In genomic region chr9:32705059-32705458, GRCh38 we compare ENCODE assay signal across 18 cellular contexts.
DNase-seq lines count a peak whose midpoint lies in the region; ATAC-seq and TF ChIP-seq lines count a peak whose summit lies in the region.
"Had no signal": no experiment of that assay in that cellular context is flagged by ENCODE, and none has a peak within 500 bp of the region (broad histone marks: within the 10 kb centered on the region; RNA-seq: fewer than 3 reads in every experiment).

No MANE protein-coding gene starts in this region.

- H3K4me1 Mint-ChIP-seq in chondrocyte (ENCODE audit: low read depth) = peaks cover 11% of the 10 kb centered on the region

- peak; percentile 37 for DNase-seq in ELR (ENCODE audit: low read depth)
- peak; percentile 61 for DNase-seq in PC-3
- DNase-seq in chondrocyte (ENCODE audit: low spot score) = no peak
- DNase-seq in trophoblast cell = peak; percentile 71 to 77
- no peak for DNase-seq in thyroid gland
- no peak for DNase-seq in left cardiac atrium
- no peak for DNase-seq in retina
- DNase-seq in mucosa of descending colon = no peak
- DNase-seq: AML-193, body of pancreas, NCI-H1105, NCI-H2171 treated with DMSO at 0.1 percent for 48 hours, NCI-H748 treated with DMSO at 0.1 percent for 48 hours had no signal

- CTCF ChIA-PET in PC-3 (lab: Charles Lee) = interaction anchor here (0.5 kb wide), 1 partner anchor 263 kb away, joined by 3 read pairs; no protein-coding TSS in a partner anchor

- no peak overlapping the region for H3K14ac ChIP-seq in trophoblast cell (ENCODE audit: low read length)

- H3K27me3 Mint-ChIP-seq in chondrocyte (ENCODE audit: low read depth) = peaks cover 12% of the 10 kb centered on the region

- no peaks in the 10 kb centered on the region for H3K27me3 ChIP-seq in PC-3 (ENCODE audit: low read length)
- no peaks in the 10 kb centered on the region for H3K27me3 ChIP-seq in trophoblast cell (ENCODE audit: insufficient read depth, low read length)
- H3K27me3 ChIP-seq in thyroid gland = no peaks in the 10 kb centered on the region
- H3K27me3 ChIP-seq: body of pancreas had no signal

- no peaks in the 10 kb centered on the region for H4K20me1 ChIP-seq in PC-3 (ENCODE audit: low read length)

- H3K4me3 Mint-ChIP-seq in chondrocyte (ENCODE audit: unreplicated experiment) = no peak overlapping the region
- H3K4me3 Mint-ChIP-seq: dendritic cell treated with granulocyte-macrophage colony-stimulating factor and Interleukin-4, amounts not matched to agents 40 ng/mL and 50 ng/mL, for 4 days had no signal

- H2AFZ ChIP-seq in PC-3 (ENCODE audit: low read length) (no peak overlapping the region), trophoblast cell (ENCODE audit: insufficient read depth, low read length, poor library complexity) (no peak overlapping the region)

- intact Hi-C loops in PC-3 (cut with micrococcal nuclease) = no loop called here
- intact Hi-C loops in thyroid gland (cut with DNase I) = no loop called here
- intact Hi-C loops in left cardiac atrium (cut with DNase I) = loop anchor here in 1 of 2 donors (10.0 kb wide), 1 partner anchor 60 kb away; no protein-coding TSS in a partner anchor
- intact Hi-C loops in mucosa of descending colon (cut with DNase I, micrococcal nuclease) = no loop called here

- H3K36me3 Mint-ChIP-seq in chondrocyte (ENCODE audit: low read depth) = no peaks in the 10 kb centered on the region

- no peak for TF ChIP-seq POLR2A in thyroid gland (IDR thresholded peaks at IDR 0.05)

- POLR2A ChIA-PET in PC-3 (lab: Charles Lee; ENCODE audit: unreplicated experiment) = no interaction called here

- H3K4me1 ChIP-seq in PC-3 (ENCODE audit: insufficient read depth, low read length) = peaks cover 45% of the 10 kb centered on the region
- no peaks in the 10 kb centered on the region for H3K4me1 ChIP-seq in trophoblast cell (ENCODE audit: control insufficient read depth in 1 of 2, insufficient read depth in 2 of 2, low read length in 2 of 2)
- no peaks in the 10 kb centered on the region for H3K4me1 ChIP-seq in thyroid gland
- H3K4me1 ChIP-seq in mucosa of descending colon (ENCODE audit: low read depth) = no peaks in the 10 kb centered on the region
- H3K4me1 ChIP-seq: body of pancreas, HAP-1 had no signal

- no peak overlapping the region for H4K91ac ChIP-seq in trophoblast cell (ENCODE audit: low read depth, low read length)

- TF ChIP-seq CTCF in PC-3 (conservative IDR thresholded peaks at IDR 0.05; ENCODE audit: low read depth, low read length) (no peak), chondrocyte (IDR thresholded peaks at IDR 0.05) (no peak), thyroid gland (IDR thresholded peaks at IDR 0.05) (no peak), mucosa of descending colon (IDR thresholded peaks at IDR 0.05) (no peak)

- no peak overlapping the region for H2BK5ac ChIP-seq in trophoblast cell (ENCODE audit: low read depth, low read length, poor library complexity)

- H3K36me3 ChIP-seq in PC-3 (ENCODE audit: low read depth, low read length) (no peaks in the 10 kb centered on the region), trophoblast cell (ENCODE audit: control insufficient read depth in 1 of 2, insufficient read depth in 2 of 2, low read length in 2 of 2) (no peaks in the 10 kb centered on the region), thyroid gland (no peaks in the 10 kb centered on the region), mucosa of descending colon (ENCODE audit: low read depth) (no peaks in the 10 kb centered on the region)
- H3K36me3 ChIP-seq: HAP-1 had no signal

- H3F3A ChIP-seq in PC-3 (ENCODE audit: low read length, unreplicated experiment) = no peaks in the 10 kb centered on the region

- no peak overlapping the region for H4K12ac ChIP-seq in trophoblast cell (ENCODE audit: low read depth, low read length)

- H4K8ac ChIP-seq in trophoblast cell (ENCODE audit: low read depth, low read length) = no peak overlapping the region

- no CpG with 5 or more reads among the region's 5 CpGs for WGBS in trophoblast cell (ENCODE audit: extremely low coverage, insufficient coverage, insufficient read length)
- WGBS in thyroid gland, 2 donors = 82% methylated on average over 5 of the region's 5 CpGs

- ATAC-seq in PC-3 (no peak), left cardiac atrium (no peak), mucosa of descending colon (no peak)
- ATAC-seq: activated naive CD4-positive, alpha-beta T cell treated with anti-CD3 and anti-CD28 coated beads, Interleukin-2, amount 50 U/mL, for 72 hours; body of pancreas; K562; Panc1 had no signal

- peak overlapping the region; percentile 1 for H3K27ac Mint-ChIP-seq in chondrocyte (ENCODE audit: unreplicated experiment)
- H3K27ac Mint-ChIP-seq: activated naive CD4-positive, alpha-beta T cell treated with anti-CD3 and anti-CD28 coated beads, Interleukin-2, amount 50 U/mL, for 72 hours; dendritic cell treated with granulocyte-macrophage colony-stimulating factor and Interleukin-4, amounts not matched to agents 40 ng/mL and 50 ng/mL, for 4 days had no signal

- no peaks in the 10 kb centered on the region for H3K9me3 ChIP-seq in PC-3 (ENCODE audit: low read length)
- no peaks in the 10 kb centered on the region for H3K9me3 ChIP-seq in trophoblast cell (ENCODE audit: insufficient read depth, low read depth, low read length)
- H3K9me3 ChIP-seq in thyroid gland = no peaks in the 10 kb centered on the region
- no peaks in the 10 kb centered on the region for H3K9me3 ChIP-seq in mucosa of descending colon
- H3K9me3 ChIP-seq: body of pancreas, HAP-1 had no signal

- no peak overlapping the region for H2AK5ac ChIP-seq in trophoblast cell (ENCODE audit: low read length)

- H3K9me3 Mint-ChIP-seq in chondrocyte (ENCODE audit: low read depth) = peaks cover under 1% of the 10 kb centered on the region
- H3K9me3 Mint-ChIP-seq: dendritic cell treated with granulocyte-macrophage colony-stimulating factor and Interleukin-4, amounts not matched to agents 40 ng/mL and 50 ng/mL, for 4 days had no signal

- H3K79me1 ChIP-seq in trophoblast cell (ENCODE audit: low read length) = no peaks in the 10 kb centered on the region

- H3K18ac ChIP-seq in trophoblast cell (ENCODE audit: low read length) = no peak overlapping the region

- peak overlapping the region; percentile 73 for H3K27ac ChIP-seq in PC-3 (ENCODE audit: low read length)
- H3K27ac ChIP-seq in trophoblast cell (ENCODE audit: low read depth, low read length) = no peak overlapping the region
- no peak overlapping the region for H3K27ac ChIP-seq in thyroid gland
- H3K27ac ChIP-seq: body of pancreas had no signal

- H3K4me3 ChIP-seq in PC-3 (ENCODE audit: low read length) (no peak overlapping the region), trophoblast cell (ENCODE audit: low read depth, low read length) (no peak overlapping the region), thyroid gland (replicated peaks in 1 of 3) (no peak overlapping the region), mucosa of descending colon (no peak overlapping the region)
- H3K4me3 ChIP-seq: body of pancreas, HAP-1, K562 had no signal

- no peak overlapping the region for H2BK120ac ChIP-seq in trophoblast cell (ENCODE audit: insufficient read depth, low read length, poor library complexity)

- BruUV-seq in PC-3 (replicated peaks; lab: Mats Ljungman, UMichigan) = no TSS peak

- no peaks in the 10 kb centered on the region for H3K9me2 ChIP-seq in PC-3 (replicated peaks; ENCODE audit: low read length)

- no peaks in the 10 kb centered on the region for H3K79me2 ChIP-seq in PC-3 (ENCODE audit: low read length)
- no peaks in the 10 kb centered on the region for H3K79me2 ChIP-seq in trophoblast cell (ENCODE audit: control insufficient read depth, insufficient read depth, low read length, poor library complexity)

- no peak overlapping the region for H3K4ac ChIP-seq in trophoblast cell (ENCODE audit: low read depth, low read length)

- H2BK12ac ChIP-seq in trophoblast cell (ENCODE audit: low read length) = no peak overlapping the region

- H3K4me2 ChIP-seq in PC-3 (ENCODE audit: low read length) (peak overlapping the region; percentile 21; the same call in 1 of the 2 replicates), trophoblast cell (ENCODE audit: low read length) (no peak overlapping the region)

- H3K9ac ChIP-seq in PC-3 (ENCODE audit: low read length) = peak overlapping the region; percentile 53
- no peak overlapping the region for H3K9ac ChIP-seq in trophoblast cell (ENCODE audit: low read length)

- no peak overlapping the region for H3K23ac ChIP-seq in trophoblast cell (ENCODE audit: low read length)

Comparison
In these comparisons a context has a peak if more than half of its experiments do, and no peak if none do; other contexts are left out.
1. DNase-seq: peak in ELR (single experiment), PC-3 (single experiment) and trophoblast cell (2 of 2); none in chondrocyte (single experiment), thyroid gland (0 of 2), left cardiac atrium (single experiment), retina (single experiment) and mucosa of descending colon (0 of 3).